9 cellular contexts compared by ENCODE assay signal in genomic region chr19:10295305-10295846, GRCh38. TPM values are rescaled to one million over a fixed set of nuclear protein-coding genes. Genes with fewer than 3 reads are reported as not detected.
DNase-seq lines count a peak whose midpoint lies in the region; ATAC-seq and TF ChIP-seq lines count a peak whose summit lies in the region.
"Had no signal": no experiment of that assay in that cellular context is flagged by ENCODE, and none has a peak within 500 bp of the region (broad histone marks: within the 10 kb centered on the region; RNA-seq: fewer than 3 reads in every experiment).

No MANE protein-coding gene starts in this region.

- ATAC-seq in CD8-positive, alpha-beta T cell: peak; percentile 62
- peak; percentile 61 for ATAC-seq in HG03066 (IDR thresholded peaks at IDR 0.05; ENCODE audit: low read depth, unreplicated experiment)
- ATAC-seq: HCT116 had no signal

- no peak overlapping the region for H3K27ac Mint-ChIP-seq in CD8-positive, alpha-beta T cell
- no peak overlapping the region for H3K27ac Mint-ChIP-seq in activated CD4-positive, alpha-beta memory T cell treated with anti-CD3 and anti-CD28 coated beads, Interleukin-2, amount 10 ng/mL, durations not matched to agents 7 days and 5 days

- H3K9me3 Mint-ChIP-seq in CD8-positive, alpha-beta T cell: no peaks in the 10 kb centered on the region
- no peaks in the 10 kb centered on the region for H3K9me3 Mint-ChIP-seq in activated CD4-positive, alpha-beta memory T cell treated with anti-CD3 and anti-CD28 coated beads, Interleukin-2, amount 10 ng/mL, durations not matched to agents 7 days and 5 days

- no peak overlapping the region for H3K27ac ChIP-seq in CD8-positive, alpha-beta T cell (ENCODE audit: low read depth, low read length)

- CTCF ChIA-PET in CD8-positive, alpha-beta T cell (lab: Charles Lee): interaction anchor here (1.8 kb wide), 1 partner anchor 25 kb away, joined by 4 read pairs; the partner anchor contains the start of gene ICAM1
- CTCF ChIA-PET in activated CD4-positive, alpha-beta memory T cell treated with anti-CD3 and anti-CD28 coated beads, Interleukin-2, amount 10 ng/mL, durations not matched to agents 7 days and 5 days (lab: Charles Lee): no interaction called here

- POLR2A ChIA-PET in CD8-positive, alpha-beta T cell (lab: Charles Lee): interaction anchor here (0.9 to 1.1 kb wide), 2 partner anchors 59 to 63 kb away, joined by 3 read pairs; no protein-coding TSS in a partner anchor
- POLR2A ChIA-PET in activated CD4-positive, alpha-beta memory T cell treated with anti-CD3 and anti-CD28 coated beads, Interleukin-2, amount 10 ng/mL, durations not matched to agents 7 days and 5 days (lab: Charles Lee): interaction anchor here (0.7 to 2.7 kb wide), 3 partner anchors 8 to 137 kb away, joined by 3 to 10 read pairs (median 8); partner anchors contain the start of genes ICAM1 and ICAM4

- H3K27me3 ChIP-seq in CD8-positive, alpha-beta T cell (ENCODE audit: insufficient read depth, low read length): peaks cover 49% of the 10 kb centered on the region

- no peaks in the 10 kb centered on the region for H3K36me3 Mint-ChIP-seq in CD8-positive, alpha-beta T cell
- peaks cover 9% of the 10 kb centered on the region for H3K36me3 Mint-ChIP-seq in activated CD4-positive, alpha-beta memory T cell treated with anti-CD3 and anti-CD28 coated beads, Interleukin-2, amount 10 ng/mL, durations not matched to agents 7 days and 5 days (ENCODE audit: low read depth)

- H3K27me3 Mint-ChIP-seq in CD8-positive, alpha-beta T cell (ENCODE audit: low read depth): peaks cover 41% of the 10 kb centered on the region
- peaks cover 61% of the 10 kb centered on the region for H3K27me3 Mint-ChIP-seq in activated CD4-positive, alpha-beta memory T cell treated with anti-CD3 and anti-CD28 coated beads, Interleukin-2, amount 10 ng/mL, durations not matched to agents 7 days and 5 days

- no peak for TF ChIP-seq CTCF in CD8-positive, alpha-beta T cell (IDR thresholded peaks at IDR 0.05)
- peak; percentile 4 for TF ChIP-seq CTCF in fibroblast of villous mesenchyme (IDR thresholded peaks at IDR 0.05; ENCODE audit: insufficient read depth, low read depth, low read length)

- intact Hi-C loops in CD8-positive, alpha-beta T cell (cut with DNase I, micrococcal nuclease): no loop called here

- H3K4me3 ChIP-seq in CD8-positive, alpha-beta T cell (ENCODE audit: low read depth, low read length): peak overlapping the region; percentile 58
- peak overlapping the region; percentile 15 for H3K4me3 ChIP-seq in fibroblast of villous mesenchyme (ENCODE audit: low read depth, low read length)

- H3K4me1 Mint-ChIP-seq in CD8-positive, alpha-beta T cell (ENCODE audit: low read depth): peaks cover 44% of the 10 kb centered on the region
- peaks cover 47% of the 10 kb centered on the region for H3K4me1 Mint-ChIP-seq in activated CD4-positive, alpha-beta memory T cell treated with anti-CD3 and anti-CD28 coated beads, Interleukin-2, amount 10 ng/mL, durations not matched to agents 7 days and 5 days

- peak; percentile 46 to 76 (median 69) for DNase-seq in CD8-positive, alpha-beta T cell
- peak; percentile 78 for DNase-seq in activated CD4-positive, alpha-beta memory T cell treated with anti-CD3 and anti-CD28 coated beads, Interleukin-2, amount 10 ng/mL, durations not matched to agents 7 days and 5 days
- DNase-seq in fibroblast of villous mesenchyme (ENCODE audit: low read depth) (peak; percentile 17), C1 segment of cervical spinal cord (lab: John Stamatoyannopoulos, UW) (no peak), epidermal melanocyte (ENCODE audit: insufficient read length, low spot score) (no peak), DMS79 (lab: John Stamatoyannopoulos, UW) (no peak)
- peak; percentile 65 to 66 for DNase-seq in stimulated activated CD4-positive, alpha-beta T cell treated with anti-CD3 and anti-CD28 coated beads, Interleukin-2, amount 100 ng/mL, for 24 hours

- no peaks in the 10 kb centered on the region for H3K9me3 ChIP-seq in CD8-positive, alpha-beta T cell (ENCODE audit: low read length)

- H3K36me3 ChIP-seq in CD8-positive, alpha-beta T cell (ENCODE audit: insufficient read depth, low read length): no peaks in the 10 kb centered on the region

- peak overlapping the region; percentile 85 for H3K4me3 Mint-ChIP-seq in CD8-positive, alpha-beta T cell
- peak overlapping the region; percentile 71 for H3K4me3 Mint-ChIP-seq in activated CD4-positive, alpha-beta memory T cell treated with anti-CD3 and anti-CD28 coated beads, Interleukin-2, amount 10 ng/mL, durations not matched to agents 7 days and 5 days

- H3K4me1 ChIP-seq in CD8-positive, alpha-beta T cell (ENCODE audit: insufficient read depth, low read length): peaks cover 51% of the 10 kb centered on the region

RNA-seq across cellular contexts. Expression of gene ICAM5, which starts 5.6 kb away (rescaled TPM):
- total RNA-seq in CD8-positive, alpha-beta T cell: not detected
- total RNA-seq in activated CD4-positive, alpha-beta memory T cell treated with anti-CD3 and anti-CD28 coated beads, Interleukin-2, amount 10 ng/mL, durations not matched to agents 7 days and 5 days: 1 to 10 TPM in 1 of 2 experiments, under 1 TPM in 1; 0.53 to 1.1 TPM
- 5.5 and 11.7 TPM in 2 replicates for total RNA-seq in fibroblast of villous mesenchyme

RNA-seq across cellular contexts. Expression of gene ICAM4, which starts 8.6 kb away (rescaled TPM):
- under 1 TPM in 1 of 2 experiments, not detected in 1; 0.28 TPM for total RNA-seq in CD8-positive, alpha-beta T cell
- total RNA-seq in activated CD4-positive, alpha-beta memory T cell treated with anti-CD3 and anti-CD28 coated beads, Interleukin-2, amount 10 ng/mL, durations not matched to agents 7 days and 5 days: 1 to 10 TPM; 1.5 to 2.0 TPM
- total RNA-seq in fibroblast of villous mesenchyme: 3.2 and 4.7 TPM in 2 replicates

RNA-seq across cellular contexts. Expression of gene ZGLP1, which starts 14.2 kb away (rescaled TPM):
- total RNA-seq in CD8-positive, alpha-beta T cell: 1 to 10 TPM; 1.7 to 1.8 TPM
- total RNA-seq in activated CD4-positive, alpha-beta memory T cell treated with anti-CD3 and anti-CD28 coated beads, Interleukin-2, amount 10 ng/mL, durations not matched to agents 7 days and 5 days: 1 to 10 TPM; 1.0 to 1.4 TPM
- total RNA-seq in fibroblast of villous mesenchyme: 0.32 and 0.43 TPM in 2 replicates

RNA-seq across cellular contexts. Expression of gene FDX2, which starts 20.4 kb away (rescaled TPM):
- 1 to 10 TPM; 3.1 to 4.2 TPM for total RNA-seq in CD8-positive, alpha-beta T cell
- total RNA-seq in activated CD4-positive, alpha-beta memory T cell treated with anti-CD3 and anti-CD28 coated beads, Interleukin-2, amount 10 ng/mL, durations not matched to agents 7 days and 5 days: 1 to 10 TPM; 3.5 to 3.7 TPM
- total RNA-seq in fibroblast of villous mesenchyme: 24.2 and 30.3 TPM in 2 replicates

RNA-seq across cellular contexts. Expression of gene ICAM1, which starts 24.5 kb away (rescaled TPM):
- total RNA-seq in CD8-positive, alpha-beta T cell: 10 to 100 TPM; 15.0 to 17.1 TPM
- 10 to 100 TPM; 23.8 to 24.3 TPM for total RNA-seq in activated CD4-positive, alpha-beta memory T cell treated with anti-CD3 and anti-CD28 coated beads, Interleukin-2, amount 10 ng/mL, durations not matched to agents 7 days and 5 days
- total RNA-seq in fibroblast of villous mesenchyme: 75.1 and 244 TPM in 2 replicates

Comparison
In these comparisons a context has a peak if more than half of its experiments do, and no peak if none do; other contexts are left out.
1. DNase-seq: peak in CD8-positive, alpha-beta T cell (7 of 7), activated CD4-positive, alpha-beta memory T cell treated with anti-CD3 and anti-CD28 coated beads, Interleukin-2, amount 10 ng/mL, durations not matched to agents 7 days and 5 days (single experiment), fibroblast of villous mesenchyme (single experiment) and stimulated activated CD4-positive, alpha-beta T cell treated with anti-CD3 and anti-CD28 coated beads, Interleukin-2, amount 100 ng/mL, for 24 hours (2 of 2); none in C1 segment of cervical spinal cord (0 of 14), epidermal melanocyte (single experiment) and DMS79 (single experiment).